In the genomic region with DNA sequence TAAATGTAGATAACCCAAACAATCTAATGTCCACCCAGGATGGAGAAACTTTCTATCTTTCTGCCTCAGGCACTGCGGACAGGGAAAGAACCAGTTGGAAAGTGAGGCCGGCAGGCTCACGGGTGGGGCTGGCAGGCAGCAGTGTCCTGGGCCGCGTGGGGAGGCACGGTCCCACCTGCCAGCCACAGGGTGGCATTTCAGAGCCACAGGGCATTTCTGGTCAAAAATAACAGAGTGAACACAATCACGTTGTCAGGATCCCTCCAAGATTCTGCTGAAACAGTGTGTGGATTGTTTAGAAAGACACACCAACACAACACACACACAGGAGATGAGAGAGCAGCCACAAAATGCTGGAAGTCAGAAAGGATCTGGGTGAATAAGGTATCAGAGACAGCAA, we compare ENCODE assay signal across 11 cellular contexts.
DNase-seq lines count a peak whose midpoint lies in the region; ATAC-seq, FAIRE-seq and TF ChIP-seq lines count a peak whose summit lies in the region.
"Had no signal": no experiment of that assay in that cellular context is flagged by ENCODE, and none has a peak within 500 bp of the region (broad histone marks: within the 10 kb centered on the region; RNA-seq: fewer than 3 reads in every experiment).

No MANE protein-coding gene starts in this region.

- H3K9me3 ChIP-seq in Loucy (ENCODE audit: insufficient read depth, low read depth, low read length) (no peaks in the 10 kb centered on the region), mesodermal cell (ENCODE audit: control insufficient read depth, low read length) (no peaks in the 10 kb centered on the region), body of pancreas (no peaks in the 10 kb centered on the region), MG63 (no peaks in the 10 kb centered on the region)

- H3K27ac ChIP-seq in mesodermal cell (ENCODE audit: low read depth, low read length, severe bottlenecking) (peak overlapping the region; percentile 59), body of pancreas (peak overlapping the region in 2 of 4 donors; percentile 30 to 43)
- H3K27ac ChIP-seq: parathyroid adenoma had no signal

- H3K27me3 Mint-ChIP-seq in brain, result no peaks in the 10 kb centered on the region

- H3K4me3 ChIP-seq in Loucy (ENCODE audit: low read length, poor library complexity, severe bottlenecking) (no peak overlapping the region), mesodermal cell (ENCODE audit: extremely low read depth, insufficient read depth, low read length, poor library complexity, severe bottlenecking) (no peak overlapping the region), body of pancreas (no peak overlapping the region), MG63 (no peak overlapping the region)

- intact Hi-C loops in body of pancreas (cut with DNase I), result no loop called here

- peak overlapping the region; percentile 42 to 93 (median 69) for H3K27ac Mint-ChIP-seq in brain
- H3K27ac Mint-ChIP-seq: activated naive CD4-positive, alpha-beta T cell treated with anti-CD3 and anti-CD28 coated beads for 36 hours had no signal

- H3K36me3 Mint-ChIP-seq in brain, result no peaks in the 10 kb centered on the region

- no peak overlapping the region for H2AFZ ChIP-seq in Loucy (ENCODE audit: low read length)
- H2AFZ ChIP-seq: parathyroid adenoma had no signal

- no peaks in the 10 kb centered on the region for H3K9me3 Mint-ChIP-seq in brain
- H3K9me3 Mint-ChIP-seq: activated naive CD4-positive, alpha-beta T cell treated with anti-CD3 and anti-CD28 coated beads for 36 hours had no signal

- ATAC-seq in body of pancreas (no peak), GM18517 (IDR thresholded peaks at IDR 0.05; ENCODE audit: unreplicated experiment) (no peak)

- no peaks in the 10 kb centered on the region for H3K9me2 ChIP-seq in Loucy (replicated peaks; ENCODE audit: low read depth, low read length)

- FAIRE-seq in HTR-8/SVneo (lab: Jason Lieb, UNC), result no peak

- H3K27me3 ChIP-seq in Loucy (ENCODE audit: insufficient read depth, low read length, poor library complexity, severe bottlenecking), result no peaks in the 10 kb centered on the region
- no peaks in the 10 kb centered on the region for H3K27me3 ChIP-seq in body of pancreas
- H3K27me3 ChIP-seq in MG63, result no peaks in the 10 kb centered on the region

- H3K36me3 ChIP-seq in Loucy (ENCODE audit: insufficient read depth, low read length), result no peaks in the 10 kb centered on the region
- no peaks in the 10 kb centered on the region for H3K36me3 ChIP-seq in mesodermal cell (ENCODE audit: control insufficient read depth, insufficient read depth, low read length)
- no peaks in the 10 kb centered on the region for H3K36me3 ChIP-seq in body of pancreas (replicated peaks in 1 of 2; ENCODE audit: insufficient read depth in 1 of 2, low read depth in 2 of 2)
- H3K36me3 ChIP-seq in MG63, result no peaks in the 10 kb centered on the region

- peaks cover 90% of the 10 kb centered on the region for H3K4me1 Mint-ChIP-seq in brain

- WGBS in mesodermal cell (ENCODE audit: insufficient coverage in 2 of 2), 2 experiments, result 92 to 93% methylated on average over 5 to 7 of the region's 7 CpGs
- 70 to 81% methylated on average over 7 of the region's 7 CpGs for WGBS in body of pancreas, 2 donors

- TF ChIP-seq CTCF in Loucy (conservative IDR thresholded peaks at IDR 0.05; ENCODE audit: low read length), result 0 out of 2 replicates have a peak, but pooled peaks have one; percentile 18
- no peak for TF ChIP-seq CTCF in brain (conservative IDR thresholded peaks at IDR 0.05)
- TF ChIP-seq CTCF in body of pancreas (IDR thresholded peaks at IDR 0.05), result no peak

- H3K4me3 Mint-ChIP-seq in brain, result no peak overlapping the region
- H3K4me3 Mint-ChIP-seq: activated naive CD4-positive, alpha-beta T cell treated with anti-CD3 and anti-CD28 coated beads for 36 hours had no signal

- H3K9ac ChIP-seq in Loucy (ENCODE audit: low read depth, low read length, poor library complexity, severe bottlenecking), result no peak overlapping the region
- H3K9ac ChIP-seq: parathyroid adenoma had no signal

- peaks cover 34% of the 10 kb centered on the region for H3K79me2 ChIP-seq in Loucy (ENCODE audit: insufficient read depth, low read length)

- no peaks in the 10 kb centered on the region for H3F3A ChIP-seq in Loucy (ENCODE audit: low read depth)

- H3K4me2 ChIP-seq in Loucy (ENCODE audit: low read depth, low read length, poor library complexity, severe bottlenecking), result no peak overlapping the region

- peaks cover 24% of the 10 kb centered on the region for H4K20me1 ChIP-seq in Loucy (ENCODE audit: insufficient read depth, low read length, poor library complexity, severe bottlenecking)

- H3K4me1 ChIP-seq in Loucy (ENCODE audit: insufficient read depth, low read length, poor library complexity, severe bottlenecking), result peaks cover 35% of the 10 kb centered on the region
- peaks cover 53% of the 10 kb centered on the region for H3K4me1 ChIP-seq in mesodermal cell (ENCODE audit: control insufficient read depth, insufficient read depth, low read length, poor library complexity, severe bottlenecking)
- peaks cover 41% of the 10 kb centered on the region for H3K4me1 ChIP-seq in body of pancreas

- TF ChIP-seq POLR2A in body of pancreas (IDR thresholded peaks at IDR 0.05), result no peak

- DNase-seq in superior temporal gyrus (ENCODE audit: extremely low spot score), result peak; percentile 67
- DNase-seq in body of pancreas, result no peak
- no peak for DNase-seq in HTR-8/SVneo (ENCODE audit: insufficient read length, low spot score)
- DNase-seq in MG63, result no peak
- DNase-seq: activated naive CD4-positive, alpha-beta T cell treated with anti-CD3 and anti-CD28 coated beads for 36 hours; T-helper 9 cell had no signal
